ENCODE assay signal across 28 cellular contexts in genomic region chr5:660491-661030, GRCh38. TPM values are rescaled to one million over a fixed set of nuclear protein-coding genes. Genes with fewer than 3 reads are reported as not detected.
"Had no signal": no experiment of that assay in that cellular context is flagged by ENCODE, and none has a peak within 500 bp of the region (broad histone marks: within the 10 kb centered on the region; RNA-seq: fewer than 3 reads in every experiment).

No MANE protein-coding gene starts in this region.

- H3K4me2 ChIP-seq: KMS-11 had no signal

- H3K4me3 Mint-ChIP-seq: activated CD4-positive, alpha-beta memory T cell treated with anti-CD3 and anti-CD28 coated beads for 36 hours; activated CD4-positive, alpha-beta T cell treated with anti-CD3 and anti-CD28 coated beads, Interleukin-2, amount 10 ng/mL, durations not matched to agents 7 days and 5 days; activated naive CD4-positive, alpha-beta T cell treated with anti-CD3 and anti-CD28 coated beads, Interleukin-2, amount 10 ng/mL, durations not matched to agents 7 days and 5 days; activated naive CD8-positive, alpha-beta T cell treated with anti-CD3 and anti-CD28 coated beads for 36 hours; activated T-cell treated with anti-CD3 and anti-CD28 coated beads, Interleukin-2, amount 50 U/mL, for 4 hours; activated T-helper 17 cell treated with anti-CD3 and anti-CD28 coated beads, Interleukin-2, amount 50 U/mL, for 72 hours; IgD-negative memory B cell; T-helper 1 cell treated with Interleukin-12 subunit alpha and Interleukin-12 subunit beta and Interleukin-4 antibody, amounts not matched to agents 30 μg/mL and 1 μg/mL, for 36 hours had no signal

- H3K27me3 ChIP-seq: brain microvascular endothelial cell, SJSA1 had no signal

- DNase-seq: activated CD4-positive, alpha-beta memory T cell treated with anti-CD3 and anti-CD28 coated beads for 36 hours; activated CD4-positive, alpha-beta T cell treated with anti-CD3 and anti-CD28 coated beads, Interleukin-2, amount 10 ng/mL, durations not matched to agents 7 days and 5 days; activated CD4-positive, CD25-positive, alpha-beta regulatory T cell; activated CD8-positive, alpha-beta memory T cell treated with anti-CD3 and anti-CD28 coated beads for 24 hours; activated gamma-delta T cell; activated naive CD4-positive, alpha-beta T cell treated with anti-CD3 and anti-CD28 coated beads, Interleukin-2, amount 10 ng/mL, durations not matched to agents 7 days and 5 days; activated naive CD8-positive, alpha-beta T cell treated with anti-CD3 and anti-CD28 coated beads for 36 hours; activated T-cell treated with anti-CD3 and anti-CD28 coated beads, Interleukin-2, amount 50 U/mL, for 4 hours; brain microvascular endothelial cell; NCI-H1105; NCI-H1436; NCI-H187; NCI-H2081; NCI-H510A treated with DMSO at 0.1 percent for 48 hours; NCI-H69; NK-92 treated with Interleukin-12 subunit alpha and Interleukin-12 subunit beta, amount 100 ng/mL, for 24 hours; OCI-M1; RPMI8226; SHP77; T1000 had no signal

- H3K9ac ChIP-seq: KMS-11 had no signal

- ATAC-seq: activated T-cell treated with anti-CD3 and anti-CD28 coated beads, Interleukin-2, amount 50 U/mL, for 4 hours; activated T-helper 17 cell treated with anti-CD3 and anti-CD28 coated beads, Interleukin-2, amount 50 U/mL, for 72 hours; Panc1; SK-N-SH treated with all-trans-retinoic acid at 6 μM for 48 hours had no signal

- H3K4me1 Mint-ChIP-seq: activated CD4-positive, alpha-beta T cell treated with anti-CD3 and anti-CD28 coated beads, Interleukin-2, amount 10 ng/mL, durations not matched to agents 7 days and 5 days; activated naive CD8-positive, alpha-beta T cell treated with anti-CD3 and anti-CD28 coated beads for 36 hours; activated T-helper 17 cell treated with anti-CD3 and anti-CD28 coated beads, Interleukin-2, amount 50 U/mL, for 72 hours; IgD-negative memory B cell had no signal

- H3K27ac Mint-ChIP-seq: activated CD4-positive, alpha-beta memory T cell treated with anti-CD3 and anti-CD28 coated beads for 36 hours; activated CD4-positive, alpha-beta T cell treated with anti-CD3 and anti-CD28 coated beads, Interleukin-2, amount 10 ng/mL, durations not matched to agents 7 days and 5 days; activated naive CD8-positive, alpha-beta T cell treated with anti-CD3 and anti-CD28 coated beads for 36 hours; activated T-helper 17 cell treated with anti-CD3 and anti-CD28 coated beads, Interleukin-2, amount 50 U/mL, for 72 hours; IgD-negative memory B cell; T-helper 1 cell treated with Interleukin-12 subunit alpha and Interleukin-12 subunit beta and Interleukin-4 antibody, amounts not matched to agents 30 μg/mL and 1 μg/mL, for 36 hours had no signal

- H3K36me3 ChIP-seq: brain microvascular endothelial cell had no signal

- H3K4me3 ChIP-seq: SJSA1 had no signal

- H3K9me3 ChIP-seq: SJSA1 had no signal

- H3K27me3 Mint-ChIP-seq: activated CD4-positive, alpha-beta memory T cell treated with anti-CD3 and anti-CD28 coated beads for 36 hours; activated CD4-positive, alpha-beta T cell treated with anti-CD3 and anti-CD28 coated beads, Interleukin-2, amount 10 ng/mL, durations not matched to agents 7 days and 5 days; activated naive CD4-positive, alpha-beta T cell treated with anti-CD3 and anti-CD28 coated beads, Interleukin-2, amount 10 ng/mL, durations not matched to agents 7 days and 5 days; activated naive CD8-positive, alpha-beta T cell treated with anti-CD3 and anti-CD28 coated beads for 36 hours; activated T-helper 17 cell treated with anti-CD3 and anti-CD28 coated beads, Interleukin-2, amount 50 U/mL, for 72 hours; IgD-negative memory B cell had no signal

- H3K27ac ChIP-seq: brain microvascular endothelial cell, KMS-11, SJSA1 had no signal

- FAIRE-seq: TTC549 had no signal

- H3K9me3 Mint-ChIP-seq: activated CD4-positive, alpha-beta memory T cell treated with anti-CD3 and anti-CD28 coated beads for 36 hours; activated CD4-positive, alpha-beta T cell treated with anti-CD3 and anti-CD28 coated beads, Interleukin-2, amount 10 ng/mL, durations not matched to agents 7 days and 5 days; activated naive CD4-positive, alpha-beta T cell treated with anti-CD3 and anti-CD28 coated beads, Interleukin-2, amount 10 ng/mL, durations not matched to agents 7 days and 5 days; activated naive CD8-positive, alpha-beta T cell treated with anti-CD3 and anti-CD28 coated beads for 36 hours; activated T-cell treated with anti-CD3 and anti-CD28 coated beads, Interleukin-2, amount 50 U/mL, for 4 hours; activated T-helper 17 cell treated with anti-CD3 and anti-CD28 coated beads, Interleukin-2, amount 50 U/mL, for 72 hours; IgD-negative memory B cell; T-helper 1 cell treated with Interleukin-12 subunit alpha and Interleukin-12 subunit beta and Interleukin-4 antibody, amounts not matched to agents 30 μg/mL and 1 μg/mL, for 36 hours had no signal

RNA-seq across cellular contexts. Expression of gene TPPP, which starts 32.6 kb away (rescaled TPM):
- total RNA-seq: SJSA1 had no signal
- polyA plus RNA-seq: IgD-negative memory B cell had no signal
